In genomic region chr4:81743731-81744465, GRCh38 we compare ENCODE assay signal across 12 cellular contexts.
"Had no signal": no experiment of that assay in that cellular context is flagged by ENCODE, and none has a peak within 500 bp of the region (broad histone marks: within the 10 kb centered on the region; RNA-seq: fewer than 3 reads in every experiment).

No MANE protein-coding gene starts in this region.

- DNase-seq: activated CD4-positive, CD25-positive, alpha-beta regulatory T cell treated with anti-CD3 and anti-CD28 coated beads, Interleukin-2, amount 50 U/mL, for 72 hours; activated naive CD4-positive, alpha-beta T cell; activated naive CD8-positive, alpha-beta T cell treated with anti-CD3 and anti-CD28 coated beads, Interleukin-2, amount 10 ng/mL, durations not matched to agents 7 days and 5 days; activated T-cell treated with anti-CD3 and anti-CD28 coated beads for 4 hours; anterior cingulate cortex; hypothalamus; left ventricle myocardium superior; mesendoderm; T-cell; T-helper 9 cell had no signal

- H3K4me1 Mint-ChIP-seq: stimulated activated effector memory CD8-positive, alpha-beta T cell treated with anti-CD3 and anti-CD28 coated beads, Interleukin-12 subunit alpha, Interleukin-12 subunit beta, amount 100 ng/mL, for 72 hours had no signal

- H3K27ac Mint-ChIP-seq: activated naive CD8-positive, alpha-beta T cell treated with anti-CD3 and anti-CD28 coated beads, Interleukin-2, amount 10 ng/mL, durations not matched to agents 7 days and 5 days; natural killer cell treated with Interleukin-12 subunit alpha and Interleukin-12 subunit beta and Interleukin-15 and Interleukin-18, amount 100 ng/mL, for 72 hours; stimulated activated effector memory CD8-positive, alpha-beta T cell treated with anti-CD3 and anti-CD28 coated beads, Interleukin-12 subunit alpha, Interleukin-12 subunit beta, amount 100 ng/mL, for 72 hours; T-cell had no signal

- H3K36me3 Mint-ChIP-seq: activated naive CD8-positive, alpha-beta T cell treated with anti-CD3 and anti-CD28 coated beads, Interleukin-2, amount 10 ng/mL, durations not matched to agents 7 days and 5 days; natural killer cell treated with Interleukin-12 subunit alpha and Interleukin-12 subunit beta and Interleukin-15 and Interleukin-18, amount 100 ng/mL, for 72 hours; stimulated activated effector memory CD8-positive, alpha-beta T cell treated with anti-CD3 and anti-CD28 coated beads, Interleukin-12 subunit alpha, Interleukin-12 subunit beta, amount 100 ng/mL, for 72 hours; T-cell had no signal

- ATAC-seq: left ventricle myocardium superior; natural killer cell treated with Interleukin-12 subunit alpha and Interleukin-12 subunit beta and Interleukin-15 and Interleukin-18, amount 100 ng/mL, for 72 hours; stimulated activated effector memory CD8-positive, alpha-beta T cell treated with anti-CD3 and anti-CD28 coated beads, Interleukin-12 subunit alpha, Interleukin-12 subunit beta, amount 100 ng/mL, for 72 hours; T-cell had no signal

- H3K27me3 Mint-ChIP-seq: activated naive CD8-positive, alpha-beta T cell treated with anti-CD3 and anti-CD28 coated beads, Interleukin-2, amount 10 ng/mL, durations not matched to agents 7 days and 5 days; natural killer cell treated with Interleukin-12 subunit alpha and Interleukin-12 subunit beta and Interleukin-15 and Interleukin-18, amount 100 ng/mL, for 72 hours; T-cell had no signal

- H3K9me3 Mint-ChIP-seq: activated naive CD8-positive, alpha-beta T cell treated with anti-CD3 and anti-CD28 coated beads, Interleukin-2, amount 10 ng/mL, durations not matched to agents 7 days and 5 days; natural killer cell treated with Interleukin-12 subunit alpha and Interleukin-12 subunit beta and Interleukin-15 and Interleukin-18, amount 100 ng/mL, for 72 hours; stimulated activated effector memory CD8-positive, alpha-beta T cell treated with anti-CD3 and anti-CD28 coated beads, Interleukin-12 subunit alpha, Interleukin-12 subunit beta, amount 100 ng/mL, for 72 hours; T-cell had no signal

- H3K4me3 Mint-ChIP-seq: activated naive CD8-positive, alpha-beta T cell treated with anti-CD3 and anti-CD28 coated beads, Interleukin-2, amount 10 ng/mL, durations not matched to agents 7 days and 5 days; natural killer cell treated with Interleukin-12 subunit alpha and Interleukin-12 subunit beta and Interleukin-15 and Interleukin-18, amount 100 ng/mL, for 72 hours; stimulated activated effector memory CD8-positive, alpha-beta T cell treated with anti-CD3 and anti-CD28 coated beads, Interleukin-12 subunit alpha, Interleukin-12 subunit beta, amount 100 ng/mL, for 72 hours; T-cell had no signal
